ENCODE assay signal across 1 cellular context in genomic region chr7:66467887-66468286, GRCh38.
TF ChIP-seq lines count a peak whose summit lies in the region.

No MANE protein-coding gene starts in this region.

TF ChIP-seq in A549, 52 proteins besides CTCF, POLR2A, EP300 and RAD21 (continued from another document):
- no peak for TF ChIP-seq USF2 (IDR thresholded peaks at IDR 0.05)
- no peak for TF ChIP-seq EHMT2 (IDR thresholded peaks at IDR 0.05; ENCODE audit: low read depth)
